ENCODE assay signal across 11 cellular contexts in the genomic region with DNA sequence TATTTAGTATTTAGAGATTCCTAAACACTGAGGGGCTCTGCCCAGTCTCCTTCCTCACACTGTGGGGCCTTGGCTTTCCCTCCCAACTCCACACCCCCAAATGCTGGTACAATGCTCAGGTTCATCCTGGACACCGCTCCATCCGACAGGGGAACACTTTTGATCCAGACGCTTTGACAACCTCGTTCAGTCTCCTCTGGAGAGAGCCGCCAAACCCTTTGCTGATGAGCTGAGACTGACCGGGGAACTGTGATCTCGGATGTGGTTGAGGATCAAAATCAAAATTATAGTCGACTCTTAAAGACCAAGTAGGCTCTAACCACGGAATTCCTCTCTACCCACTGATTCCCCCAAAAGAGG. TPM values are rescaled to one million over a fixed set of nuclear protein-coding genes. Genes with fewer than 3 reads are reported as not detected.
A peak's percentile ranks its signal among the peaks of the same experiment; 100 is the strongest.
DNase-seq lines count a peak whose midpoint lies in the region; ATAC-seq and TF ChIP-seq lines count a peak whose summit lies in the region.
"Had no signal": no experiment of that assay in that cellular context is flagged by ENCODE, and none has a peak within 500 bp of the region (broad histone marks: within the 10 kb centered on the region; RNA-seq: fewer than 3 reads in every experiment).

No MANE protein-coding gene starts in this region.

- peak overlapping the region; percentile 73 for H3K4me3 ChIP-seq in CD4-positive, CD25-positive, alpha-beta regulatory T cell (ENCODE audit: low read depth, low read length)
- H3K4me3 ChIP-seq in GM23338 (peak overlapping the region; percentile 36; the same call in 1 of the 2 replicates), esophagus muscularis mucosa (no peak overlapping the region)

- H3K4me1 Mint-ChIP-seq in CD4-positive, CD25-positive, alpha-beta regulatory T cell: peaks cover 13 to 53% (median 28%) of the 10 kb centered on the region in 4 donors
- peaks cover 13% of the 10 kb centered on the region for H3K4me1 Mint-ChIP-seq in GM23338
- H3K4me1 Mint-ChIP-seq in activated T-helper 2 cell treated with anti-CD3 and anti-CD28 coated beads, Interferon-gamma antibody, Interleukin-2, Interleukin-4, amounts not matched to agents 10 μg/mL and 5 μg/mL and 100 μg/mL, durations not matched to agents 14 hours and 24 hours and 36 hours (ENCODE audit: low read depth): peaks cover 21% of the 10 kb centered on the region
- peaks cover 41 to 44% of the 10 kb centered on the region in 2 donors for H3K4me1 Mint-ChIP-seq in natural killer cell

- no peaks in the 10 kb centered on the region for H3F3A ChIP-seq in GM23338 (replicated peaks; ENCODE audit: low read depth)

- H3K27ac Mint-ChIP-seq in CD4-positive, CD25-positive, alpha-beta regulatory T cell: peak overlapping the region in 1 of 3 donors; percentile 5
- H3K27ac Mint-ChIP-seq in GM23338 (no peak overlapping the region), natural killer cell (peak overlapping the region in 1 of 2 donors; percentile 72)
- no peak overlapping the region for H3K27ac Mint-ChIP-seq in activated T-helper 2 cell treated with anti-CD3 and anti-CD28 coated beads, Interferon-gamma antibody, Interleukin-2, Interleukin-4, amounts not matched to agents 10 μg/mL and 5 μg/mL and 100 μg/mL, durations not matched to agents 14 hours and 24 hours and 36 hours

- H3K27ac ChIP-seq in CD4-positive, CD25-positive, alpha-beta regulatory T cell (ENCODE audit: insufficient read depth, low read length, poor library complexity, severe bottlenecking): no peak overlapping the region
- H3K27ac ChIP-seq in GM23338 (ENCODE audit: low read depth): no peak overlapping the region
- H3K27ac ChIP-seq in esophagus muscularis mucosa (replicated peaks in 1 of 4): no peak overlapping the region
- H3K27ac ChIP-seq: right atrium auricular region, tibial artery had no signal

- no peak for TF ChIP-seq EP300 in esophagus muscularis mucosa (IDR thresholded peaks at IDR 0.05)

- H3K4me1 ChIP-seq in CD4-positive, CD25-positive, alpha-beta regulatory T cell (ENCODE audit: control insufficient read depth, insufficient read depth, low read length, poor library complexity, severe bottlenecking): peaks cover 39% of the 10 kb centered on the region
- H3K4me1 ChIP-seq in GM23338 (ENCODE audit: insufficient read depth): peaks cover 4% of the 10 kb centered on the region; the same call in 1 of the 2 replicates
- peaks cover 13 to 30% (median 22%) of the 10 kb centered on the region in 4 donors for H3K4me1 ChIP-seq in esophagus muscularis mucosa

- H2AFZ ChIP-seq in GM23338: peak overlapping the region; percentile 16; the same call in 1 of the 2 replicates

- no peaks in the 10 kb centered on the region for H3K79me2 ChIP-seq in GM23338 (replicated peaks; ENCODE audit: insufficient read depth)

- H3K27me3 Mint-ChIP-seq in CD4-positive, CD25-positive, alpha-beta regulatory T cell: peaks cover 89% of the 10 kb centered on the region
- peaks cover 57% of the 10 kb centered on the region for H3K27me3 Mint-ChIP-seq in GM23338 (ENCODE audit: insufficient read depth, low read depth, poor library complexity)
- peaks cover 88% of the 10 kb centered on the region for H3K27me3 Mint-ChIP-seq in activated T-helper 2 cell treated with anti-CD3 and anti-CD28 coated beads, Interferon-gamma antibody, Interleukin-2, Interleukin-4, amounts not matched to agents 10 μg/mL and 5 μg/mL and 100 μg/mL, durations not matched to agents 14 hours and 24 hours and 36 hours (ENCODE audit: low read depth)
- H3K27me3 Mint-ChIP-seq in natural killer cell (ENCODE audit: low read depth in 2 of 2): peaks cover 70 to 83% of the 10 kb centered on the region in 2 donors

- H3K9me2 ChIP-seq in GM23338 (ENCODE audit: insufficient read depth): no peaks in the 10 kb centered on the region

- ATAC-seq in CD4-positive, CD25-positive, alpha-beta regulatory T cell (ENCODE audit: low read depth in 2 of 2): peak; percentile 9 to 29
- ATAC-seq in GM23338: no peak
- ATAC-seq in natural killer cell: peak; percentile 37 to 45 (median 45)
- ATAC-seq in HG03108 (IDR thresholded peaks at IDR 0.05; ENCODE audit: unreplicated experiment): no peak
- no peak for ATAC-seq in HG03025 (IDR thresholded peaks at IDR 0.05; ENCODE audit: low FRiP score, unreplicated experiment)

- no peak for DNase-seq in CD4-positive, CD25-positive, alpha-beta regulatory T cell
- DNase-seq in GM23338 (ENCODE audit: low spot score) (peak; percentile 3), natural killer cell (no peak), GM13977 (ENCODE audit: low spot score) (no peak), esophagus muscularis mucosa (ENCODE audit: extremely low spot score) (no peak)
- DNase-seq in activated T-helper 2 cell treated with anti-CD3 and anti-CD28 coated beads, Interferon-gamma antibody, Interleukin-2, Interleukin-4, amounts not matched to agents 10 μg/mL and 5 μg/mL and 100 μg/mL, durations not matched to agents 14 hours and 24 hours and 36 hours (ENCODE audit: low spot score): no peak
- DNase-seq: NCI-H526 treated with DMSO at 0.1 percent for 48 hours had no signal

- in situ Hi-C loops in GM13977 (cut with MboI; ENCODE audit: low pct_unique_long_range_greater_than_20kb, low sequenced_read_pairs, unreplicated experiment): no loop called here

- intact Hi-C loops in activated T-helper 2 cell treated with anti-CD3 and anti-CD28 coated beads, Interferon-gamma antibody, Interleukin-2, Interleukin-4, amounts not matched to agents 10 μg/mL and 5 μg/mL and 100 μg/mL, durations not matched to agents 14 hours and 24 hours and 36 hours (cut with micrococcal nuclease): loop anchor here (2.0 to 5.0 kb wide), 3 partner anchors 14 to 93 kb away; a partner anchor contains a TSS
- intact Hi-C loops in natural killer cell (cut with micrococcal nuclease): loop anchor here (2.0 kb wide), 1 partner anchor 16 kb away; no protein-coding TSS in a partner anchor
- intact Hi-C loops in esophagus muscularis mucosa (cut with DNase I): no loop called here

- TF ChIP-seq CTCF in GM23338 (conservative IDR thresholded peaks at IDR 0.05; ENCODE audit: low read depth in 2 of 2): no peak
- no peak for TF ChIP-seq CTCF in natural killer cell (IDR thresholded peaks at IDR 0.05)
- TF ChIP-seq CTCF in GM13977 (IDR thresholded peaks at IDR 0.05; ENCODE audit: extremely low read depth, insufficient read depth, missing control alignments): no peak
- no peak for TF ChIP-seq CTCF in esophagus muscularis mucosa (IDR thresholded peaks at IDR 0.05)

- H3K9me3 ChIP-seq in CD4-positive, CD25-positive, alpha-beta regulatory T cell (ENCODE audit: control insufficient read depth in 2 of 2, low read length in 2 of 2): no peaks in the 10 kb centered on the region
- no peaks in the 10 kb centered on the region for H3K9me3 ChIP-seq in esophagus muscularis mucosa
- H3K9me3 ChIP-seq: right atrium auricular region, tibial artery had no signal

- no peak for TF ChIP-seq POLR2A in esophagus muscularis mucosa (IDR thresholded peaks at IDR 0.05; ENCODE audit: low read depth)

- WGBS in esophagus muscularis mucosa: 33% methylated on average over 9 of the region's 9 CpGs

- 0 out of 2 replicates have a peak, but pooled peaks cover 2% of the 10 kb centered on the region for H4K20me1 ChIP-seq in GM23338 (replicated peaks; ENCODE audit: insufficient read depth)

- peaks cover 63% of the 10 kb centered on the region for H3K27me3 ChIP-seq in CD4-positive, CD25-positive, alpha-beta regulatory T cell (ENCODE audit: control insufficient read depth, insufficient read depth, low read length)
- H3K27me3 ChIP-seq in GM23338 (ENCODE audit: insufficient read depth) (peaks cover 80% of the 10 kb centered on the region), esophagus muscularis mucosa (peaks cover 0 to 95% (median 43%) of the 10 kb centered on the region in 4 donors)

- H3K4me2 ChIP-seq in GM23338: peak overlapping the region; percentile 11; the same call in 1 of the 2 replicates

- no peaks in the 10 kb centered on the region for H3K36me3 ChIP-seq in CD4-positive, CD25-positive, alpha-beta regulatory T cell (ENCODE audit: control insufficient read depth, insufficient read depth, low read length)
- H3K36me3 ChIP-seq in GM23338 (ENCODE audit: insufficient read depth) (no peaks in the 10 kb centered on the region), esophagus muscularis mucosa (no peaks in the 10 kb centered on the region)
- H3K36me3 ChIP-seq: right atrium auricular region, tibial artery had no signal

- H3K9me3 Mint-ChIP-seq in CD4-positive, CD25-positive, alpha-beta regulatory T cell: peaks cover 0 to 6% (median 0%) of the 10 kb centered on the region in 7 donors
- H3K9me3 Mint-ChIP-seq in GM23338: no peaks in the 10 kb centered on the region
- no peaks in the 10 kb centered on the region for H3K9me3 Mint-ChIP-seq in activated T-helper 2 cell treated with anti-CD3 and anti-CD28 coated beads, Interferon-gamma antibody, Interleukin-2, Interleukin-4, amounts not matched to agents 10 μg/mL and 5 μg/mL and 100 μg/mL, durations not matched to agents 14 hours and 24 hours and 36 hours
- H3K9me3 Mint-ChIP-seq in natural killer cell: no peaks in the 10 kb centered on the region

- peak overlapping the region; percentile 36 to 80 (median 74) for H3K4me3 Mint-ChIP-seq in CD4-positive, CD25-positive, alpha-beta regulatory T cell
- 0 out of 3 replicates have a peak overlapping the region, but pooled peaks have one; percentile 17 for H3K4me3 Mint-ChIP-seq in GM23338
- H3K4me3 Mint-ChIP-seq in activated T-helper 2 cell treated with anti-CD3 and anti-CD28 coated beads, Interferon-gamma antibody, Interleukin-2, Interleukin-4, amounts not matched to agents 10 μg/mL and 5 μg/mL and 100 μg/mL, durations not matched to agents 14 hours and 24 hours and 36 hours (ENCODE audit: low read depth): peak overlapping the region; percentile 53
- peak overlapping the region; percentile 87 for H3K4me3 Mint-ChIP-seq in natural killer cell

- H3K36me3 Mint-ChIP-seq in CD4-positive, CD25-positive, alpha-beta regulatory T cell: no peaks in the 10 kb centered on the region
- H3K36me3 Mint-ChIP-seq in GM23338 (ENCODE audit: low read depth) (no peaks in the 10 kb centered on the region), natural killer cell (no peaks in the 10 kb centered on the region)
- no peaks in the 10 kb centered on the region for H3K36me3 Mint-ChIP-seq in activated T-helper 2 cell treated with anti-CD3 and anti-CD28 coated beads, Interferon-gamma antibody, Interleukin-2, Interleukin-4, amounts not matched to agents 10 μg/mL and 5 μg/mL and 100 μg/mL, durations not matched to agents 14 hours and 24 hours and 36 hours (ENCODE audit: low read depth)

TF ChIP-seq in GM23338, 12 proteins besides CTCF, POLR2A, EP300 and RAD21 (continues in another document):
- no peak for TF ChIP-seq STAT1 (IDR thresholded peaks at IDR 0.05; ENCODE audit: unreplicated experiment)
- no peak for TF ChIP-seq ZNF114 (CRISPR knock-in tag; IDR thresholded peaks at IDR 0.05)

RNA-seq across cellular contexts. Expression of a gene that starts 38.8 kb away (rescaled TPM):
- total RNA-seq in CD4-positive, CD25-positive, alpha-beta regulatory T cell: 1,662 TPM
- polyA plus RNA-seq in CD4-positive, CD25-positive, alpha-beta regulatory T cell: 1,000 to 10,000 TPM; 2,373 to 2,677 (median 2,539) TPM
- 36.0 and 44.2 TPM in 2 replicates for total RNA-seq in GM23338 (2014; rRNA removed; shearing (Covaris generic))
- 15.6 and 15.9 TPM in 2 replicates for polyA plus RNA-seq in GM23338 (2016; fragmentation: Nextera tagmentation; extraction: Ambion mirVana)
- total RNA-seq in activated T-helper 2 cell treated with anti-CD3 and anti-CD28 coated beads, Interferon-gamma antibody, Interleukin-2, Interleukin-4, amounts not matched to agents 10 μg/mL and 5 μg/mL and 100 μg/mL, durations not matched to agents 14 hours and 24 hours and 36 hours: 358 and 360 TPM in 2 replicates
- 1,000 to 10,000 TPM; 1,807 to 2,048 (median 1,904) TPM for total RNA-seq in natural killer cell
- 100 to 1,000 TPM; 294 to 649 (median 523) TPM for total RNA-seq in esophagus muscularis mucosa

Comparison
In these comparisons a context has a peak if more than half of its experiments do, and no peak if none do; other contexts are left out.
1. ATAC-seq: peak in CD4-positive, CD25-positive, alpha-beta regulatory T cell (2 of 2) and natural killer cell (3 of 3); none in GM23338 (single experiment), HG03108 (single experiment) and HG03025 (single experiment).
2. H3K4me3 ChIP-seq: peak in CD4-positive, CD25-positive, alpha-beta regulatory T cell (single experiment) and GM23338 (single experiment); none in esophagus muscularis mucosa (0 of 4).
3. H3K4me3 Mint-ChIP-seq: peak in every context shown above with its lines; median percentile 87 in natural killer cell; 74 in CD4-positive, CD25-positive, alpha-beta regulatory T cell; 53 in activated T-helper 2 cell treated with anti-CD3 and anti-CD28 coated beads, Interferon-gamma antibody, Interleukin-2, Interleukin-4, amounts not matched to agents 10 μg/mL and 5 μg/mL and 100 μg/mL, durations not matched to agents 14 hours and 24 hours and 36 hours; 17 in GM23338.